Comparison of ENCODE assay signal across 22 cellular contexts in the genomic region with DNA sequence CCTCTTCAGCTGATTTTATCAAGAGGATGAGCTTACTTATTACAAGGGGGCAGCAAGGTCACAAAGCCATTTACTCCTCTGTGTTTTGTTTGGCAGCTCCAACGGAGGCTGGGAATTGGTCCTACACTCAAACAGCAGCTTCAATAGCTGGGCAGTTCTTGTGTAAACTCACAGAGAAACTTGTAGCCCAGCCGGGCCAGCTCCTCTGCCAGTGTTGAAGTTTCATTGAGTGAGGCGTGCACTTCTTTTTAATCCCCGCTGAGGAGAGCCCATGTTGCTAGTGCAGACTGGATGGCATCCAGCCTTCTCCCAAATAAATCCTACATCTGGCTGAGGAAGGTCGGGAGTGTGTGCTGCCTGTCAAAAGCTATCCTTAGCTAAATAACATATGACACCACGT. TPM values are rescaled to one million over a fixed set of nuclear protein-coding genes. Genes with fewer than 3 reads are reported as not detected.
DNase-seq lines count a peak whose midpoint lies in the region; ATAC-seq, FAIRE-seq and TF ChIP-seq lines count a peak whose summit lies in the region.
"Had no signal": no experiment of that assay in that cellular context is flagged by ENCODE, and none has a peak within 500 bp of the region (broad histone marks: within the 10 kb centered on the region; RNA-seq: fewer than 3 reads in every experiment).

No MANE protein-coding gene starts in this region.

- H3K9ac ChIP-seq in neural progenitor cell (no peak overlapping the region), MM.1S (ENCODE audit: low read length) (no peak overlapping the region)

- no peak for TF ChIP-seq POLR2A in heart left ventricle (IDR thresholded peaks at IDR 0.05)

- peak overlapping the region; percentile 21 for H3K27ac Mint-ChIP-seq in neural progenitor cell
- H3K27ac Mint-ChIP-seq: activated CD4-positive, alpha-beta T cell treated with anti-CD3 and anti-CD28 coated beads, Interleukin-2, amount 10 ng/mL, durations not matched to agents 7 days and 5 days; activated T-helper 1 cell treated with anti-CD3 and anti-CD28 coated beads, Interleukin-12 subunit alpha, Interleukin-12 subunit beta, Interleukin-2, Interleukin-4 antibody, amounts not matched to agents 30 ng/mL and 10 ng/mL and 1 ng/mL, durations not matched to agents 14 hours and 24 hours and 36 hours; T-helper 2 cell treated with Interferon-gamma antibody and Interleukin-4, amounts not matched to agents 5 μg/mL and 100 μg/mL, for 36 hours had no signal

- H3K27me3 ChIP-seq in heart left ventricle (no peaks in the 10 kb centered on the region), neural progenitor cell (peaks cover 5% of the 10 kb centered on the region), MM.1S (replicated peaks; ENCODE audit: insufficient read depth, low read length) (no peaks in the 10 kb centered on the region)

- H3K9me3 Mint-ChIP-seq in neural progenitor cell = no peaks in the 10 kb centered on the region
- H3K9me3 Mint-ChIP-seq: activated CD4-positive, alpha-beta T cell treated with anti-CD3 and anti-CD28 coated beads, Interleukin-2, amount 10 ng/mL, durations not matched to agents 7 days and 5 days; activated T-helper 1 cell treated with anti-CD3 and anti-CD28 coated beads, Interleukin-12 subunit alpha, Interleukin-12 subunit beta, Interleukin-2, Interleukin-4 antibody, amounts not matched to agents 30 ng/mL and 10 ng/mL and 1 ng/mL, durations not matched to agents 14 hours and 24 hours and 36 hours; T-helper 2 cell treated with Interferon-gamma antibody and Interleukin-4, amounts not matched to agents 5 μg/mL and 100 μg/mL, for 36 hours had no signal

- H2AFZ ChIP-seq in neural progenitor cell (replicated peaks) (peak overlapping the region; percentile 11), MM.1S (ENCODE audit: low read length) (no peak overlapping the region)

- H3K4me2 ChIP-seq in neural progenitor cell = no peak overlapping the region
- no peak overlapping the region for H3K4me2 ChIP-seq in MM.1S (ENCODE audit: low read depth, low read length)

- H3K4me1 ChIP-seq in heart left ventricle (peaks cover 0 to 15% (median 4%) of the 10 kb centered on the region in 12 donors), neural progenitor cell (peaks cover 56% of the 10 kb centered on the region), MM.1S (ENCODE audit: low read length) (peaks cover 44% of the 10 kb centered on the region)

- H3K4me3 ChIP-seq in heart left ventricle (no peak overlapping the region), neural progenitor cell (no peak overlapping the region), MM.1S (ENCODE audit: low read length) (no peak overlapping the region)

- H3K9me2 ChIP-seq in MM.1S (replicated peaks; ENCODE audit: insufficient read depth, low read length) = no peaks in the 10 kb centered on the region

- H3K4me3 Mint-ChIP-seq in neural progenitor cell = no peak overlapping the region
- H3K4me3 Mint-ChIP-seq: activated CD4-positive, alpha-beta T cell treated with anti-CD3 and anti-CD28 coated beads, Interleukin-2, amount 10 ng/mL, durations not matched to agents 7 days and 5 days; activated T-helper 1 cell treated with anti-CD3 and anti-CD28 coated beads, Interleukin-12 subunit alpha, Interleukin-12 subunit beta, Interleukin-2, Interleukin-4 antibody, amounts not matched to agents 30 ng/mL and 10 ng/mL and 1 ng/mL, durations not matched to agents 14 hours and 24 hours and 36 hours; T-helper 2 cell treated with Interferon-gamma antibody and Interleukin-4, amounts not matched to agents 5 μg/mL and 100 μg/mL, for 36 hours had no signal

- H3K27ac ChIP-seq in heart left ventricle (no peak overlapping the region), neural progenitor cell (peak overlapping the region; percentile 45), MM.1S (ENCODE audit: low read length) (no peak overlapping the region)

- peaks cover 10% of the 10 kb centered on the region for H3K27me3 Mint-ChIP-seq in neural progenitor cell (ENCODE audit: insufficient read depth, low read depth)
- H3K27me3 Mint-ChIP-seq: activated CD4-positive, alpha-beta T cell treated with anti-CD3 and anti-CD28 coated beads, Interleukin-2, amount 10 ng/mL, durations not matched to agents 7 days and 5 days had no signal

- TF ChIP-seq CTCF in heart left ventricle (IDR thresholded peaks at IDR 0.05) (no peak), neural progenitor cell (IDR thresholded peaks at IDR 0.05) (no peak), MM.1S (IDR thresholded peaks at IDR 0.05; ENCODE audit: low read length) (no peak)

- H3K9me3 ChIP-seq in heart left ventricle (no peaks in the 10 kb centered on the region), neural progenitor cell (ENCODE audit: low read depth) (no peaks in the 10 kb centered on the region), MM.1S (replicated peaks; ENCODE audit: insufficient read depth, low read length) (no peaks in the 10 kb centered on the region)

- DNase-seq in AG20443 (ENCODE audit: low spot score) (peak; percentile 32), NCI-H1694 treated with DMSO at 0.1 percent for 48 hours (lab: John Stamatoyannopoulos, UW) (peak; percentile 73), heart left ventricle (peak in 2 of 5 donors; percentile 32 to 55), neural progenitor cell (ENCODE audit: low spot score) (peak; percentile 21), NOMO-1 treated with dmso at 0.1 percent for 144 hours (lab: John Stamatoyannopoulos, UW; ENCODE audit: unreplicated experiment) (no peak), HTR-8/SVneo (ENCODE audit: insufficient read length, low spot score) (no peak), NCI-H2227 (lab: John Stamatoyannopoulos, UW; ENCODE audit: unreplicated experiment) (no peak), MM.1S (no peak)
- DNase-seq: ACHN; activated CD4-positive, alpha-beta T cell treated with anti-CD3 and anti-CD28 coated beads, Interleukin-2, amount 10 ng/mL, durations not matched to agents 7 days and 5 days; COR-L47; effector CD4-positive, alpha-beta T cell; MV-4-11; NCI-H510A; stimulated activated CD4-positive, alpha-beta T cell treated with anti-CD3 and anti-CD28 coated beads, Interleukin-12 subunit alpha, Interleukin-12 subunit beta, amount 100 ng/mL, for 4 hours had no signal

- intact Hi-C loops in heart left ventricle (cut with DNase I) = no loop called here

- H3K79me2 ChIP-seq in neural progenitor cell (ENCODE audit: low read depth) (no peaks in the 10 kb centered on the region), MM.1S (ENCODE audit: low read length) (no peaks in the 10 kb centered on the region)

- H4K20me1 ChIP-seq in neural progenitor cell (ENCODE audit: low read depth) (no peaks in the 10 kb centered on the region), MM.1S (ENCODE audit: insufficient read depth, low read length) (no peaks in the 10 kb centered on the region)

- peak; percentile 77 to 90 (median 82) for ATAC-seq in heart left ventricle
- ATAC-seq: HCT116 had no signal

- 7 to 18% (median 13%) methylated on average over 6 of the region's 6 CpGs for WGBS in heart left ventricle, 4 donors

- H3K36me3 Mint-ChIP-seq in neural progenitor cell = no peaks in the 10 kb centered on the region

- peaks cover 49% of the 10 kb centered on the region for H3K4me1 Mint-ChIP-seq in neural progenitor cell

- H3K36me3 ChIP-seq in heart left ventricle (no peaks in the 10 kb centered on the region), neural progenitor cell (no peaks in the 10 kb centered on the region), MM.1S (replicated peaks; ENCODE audit: insufficient read depth, low read length) (no peaks in the 10 kb centered on the region)

- no peak for FAIRE-seq in HTR-8/SVneo (lab: Jason Lieb, UNC)
- FAIRE-seq: astrocyte, keratinocyte had no signal

- H3F3A ChIP-seq in neural progenitor cell (ENCODE audit: low read depth) (peaks cover 34% of the 10 kb centered on the region), MM.1S (ENCODE audit: insufficient read depth, low read length) (peaks cover 33% of the 10 kb centered on the region)

RNA-seq across cellular contexts. Expression of a gene that starts 59.5 kb away (rescaled TPM):
- total RNA-seq in heart left ventricle (not detected), neural progenitor cell (ENCODE audit: low replicate concordance) (not detected in 2 replicates)
- polyA plus RNA-seq in heart left ventricle = not detected
- total RNA-seq: activated T-helper 1 cell treated with anti-CD3 and anti-CD28 coated beads, Interleukin-12 subunit alpha, Interleukin-12 subunit beta, Interleukin-2, Interleukin-4 antibody, amounts not matched to agents 30 ng/mL and 10 ng/mL and 1 ng/mL, durations not matched to agents 14 hours and 24 hours and 36 hours; astrocyte; glomerular endothelial cell; RPMI7951 had no signal
- polyA plus RNA-seq: keratinocyte had no signal

Comparison
In these comparisons a context has a peak if more than half of its experiments do, and no peak if none do; other contexts are left out.
1. DNase-seq: peak in AG20443 (single experiment), NCI-H1694 treated with DMSO at 0.1 percent for 48 hours (single experiment) and neural progenitor cell (single experiment); none in NOMO-1 treated with dmso at 0.1 percent for 144 hours (single experiment), HTR-8/SVneo (single experiment), NCI-H2227 (single experiment) and MM.1S (single experiment).